ENCODE assay signal across 8 cellular contexts in the genomic region with DNA sequence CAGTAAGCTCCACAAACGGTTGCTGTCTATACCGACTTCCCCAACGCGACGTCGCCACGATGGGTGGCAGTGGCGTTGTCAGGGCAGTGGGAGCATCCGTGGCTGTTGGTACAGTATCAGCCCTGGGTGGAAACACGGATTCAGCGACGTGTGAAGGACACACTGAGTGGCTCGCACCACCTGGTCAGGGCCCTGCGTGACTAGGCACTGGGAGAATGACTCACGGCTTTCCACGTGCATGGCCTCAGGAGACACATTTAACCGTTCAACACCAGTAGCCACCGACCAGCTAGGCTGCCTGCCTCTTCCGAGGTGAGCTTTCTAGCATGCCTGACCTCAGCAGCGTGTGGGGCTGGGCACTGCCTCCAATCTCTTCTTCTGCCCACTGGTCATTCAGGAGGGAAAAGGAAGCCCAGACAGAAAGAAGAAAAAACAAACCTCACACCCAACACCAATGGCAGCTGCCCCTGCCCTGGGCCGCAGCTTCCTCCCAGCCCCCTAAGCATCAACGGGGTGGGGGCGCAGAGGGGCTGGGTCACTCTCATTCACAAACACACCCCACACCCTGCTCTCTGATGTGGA. TPM values are rescaled to one million over a fixed set of nuclear protein-coding genes. Genes with fewer than 3 reads are reported as not detected.
A peak's percentile ranks its signal among the peaks of the same experiment; 100 is the strongest.
DNase-seq lines count a peak whose midpoint lies in the region; ATAC-seq and TF ChIP-seq lines count a peak whose summit lies in the region.

No MANE protein-coding gene starts in this region.

- no peaks in the 10 kb centered on the region for H3K9me3 ChIP-seq in SK-N-MC (ENCODE audit: low read depth, low read length)
- no peaks in the 10 kb centered on the region for H3K9me3 ChIP-seq in subcutaneous abdominal adipose tissue (ENCODE audit: control insufficient read depth in 5 of 5, low read length in 5 of 5)

- DNase-seq in SK-N-MC (ENCODE audit: low read depth, low spot score) (no peak), coronary artery (ENCODE audit: low spot score) (no peak), lung microvascular endothelial cell (ENCODE audit: low read depth in 2 of 2) (peak; percentile 90 to 93), NCI-H2196 treated with DMSO at 0.1 percent for 48 hours (lab: John Stamatoyannopoulos, UW; ENCODE audit: unreplicated experiment) (no peak)

- H3K9ac ChIP-seq in SK-N-MC (ENCODE audit: insufficient read length): peak overlapping the region; percentile 54
- H3K9ac ChIP-seq in subcutaneous abdominal adipose tissue (ENCODE audit: low read length in 5 of 5): peak overlapping the region in 1 of 5 donors; percentile 7

- H3K4me1 ChIP-seq in subcutaneous abdominal adipose tissue (ENCODE audit: control insufficient read depth in 5 of 5, insufficient read depth in 5 of 5, low read length in 5 of 5): peaks cover 35 to 100% (median 87%) of the 10 kb centered on the region in 5 donors

- peaks cover 31% of the 10 kb centered on the region for H3K36me3 ChIP-seq in SK-N-MC (ENCODE audit: insufficient read depth, low read length)
- peaks cover 0 to 64% (median 61%) of the 10 kb centered on the region in 5 donors for H3K36me3 ChIP-seq in subcutaneous abdominal adipose tissue (ENCODE audit: control insufficient read depth in 5 of 5, insufficient read depth in 5 of 5, low read length in 5 of 5)

- ATAC-seq in GM18511 (IDR thresholded peaks at IDR 0.05; ENCODE audit: unreplicated experiment): peak; percentile 53
- ATAC-seq in GM19351 (IDR thresholded peaks at IDR 0.05; ENCODE audit: unreplicated experiment): no peak
- ATAC-seq in GM18517 (IDR thresholded peaks at IDR 0.05; ENCODE audit: unreplicated experiment): no peak

- peak overlapping the region; percentile 85 for H3K27ac ChIP-seq in SK-N-MC
- H3K27ac ChIP-seq in coronary artery: peak overlapping the region; percentile 98
- H3K27ac ChIP-seq in subcutaneous abdominal adipose tissue (ENCODE audit: low read depth, low read length): peak overlapping the region; percentile 95

- H3K4me3 ChIP-seq in SK-N-MC (peak overlapping the region; percentile 38; the same call in 1 of the 2 replicates), coronary artery (peak overlapping the region; percentile 56), subcutaneous abdominal adipose tissue (ENCODE audit: low read depth in 1 of 5, low read length in 5 of 5) (peak overlapping the region in 3 of 5 donors; percentile 14 to 19 (median 15))

- no peak for TF ChIP-seq CTCF in coronary artery (IDR thresholded peaks at IDR 0.05)

- no peaks in the 10 kb centered on the region for H3K27me3 ChIP-seq in subcutaneous abdominal adipose tissue (ENCODE audit: control insufficient read depth in 5 of 5, insufficient read depth in 4 of 5, low read length in 5 of 5)

RNA-seq across cellular contexts. Expression of a gene that starts 59.0 kb away (rescaled TPM):
- total RNA-seq in lung microvascular endothelial cell: 409 and 410 TPM in 2 replicates

Comparison
In these comparisons a context has a peak if more than half of its experiments do, and no peak if none do; other contexts are left out.
1. DNase-seq: peak in lung microvascular endothelial cell (2 of 2); none in SK-N-MC (single experiment), coronary artery (single experiment) and NCI-H2196 treated with DMSO at 0.1 percent for 48 hours (single experiment).
2. Peak in every context shown above with its lines, with median percentiles within 50 percentile points of each other: H3K27ac ChIP-seq and H3K4me3 ChIP-seq.